ENCODE assay signal across 30 cellular contexts in genomic region chr3:134652886-134653630, GRCh38. TPM values are rescaled to one million over a fixed set of nuclear protein-coding genes. Genes with fewer than 3 reads are reported as not detected.
"Had no signal": no experiment of that assay in that cellular context is flagged by ENCODE, and none has a peak within 500 bp of the region (broad histone marks: within the 10 kb centered on the region; RNA-seq: fewer than 3 reads in every experiment).

No MANE protein-coding gene starts in this region.

- H3K9me3 ChIP-seq: esophagus squamous epithelium, heart right ventricle, left lung, neutrophil, ovary, psoas muscle, sigmoid colon, stomach, tibial artery had no signal

- H3K27ac ChIP-seq: esophagus squamous epithelium, left lung, neutrophil, psoas muscle had no signal

- H3K36me3 Mint-ChIP-seq: natural killer cell; stimulated activated effector memory CD8-positive, alpha-beta T cell treated with anti-CD3 and anti-CD28 coated beads, Interleukin-12 subunit alpha, Interleukin-12 subunit beta, amount 100 ng/mL, for 72 hours; type B pancreatic cell had no signal

- ATAC-seq: heart right ventricle; left cardiac atrium; natural killer cell; psoas muscle; right cardiac atrium; stimulated activated effector memory CD8-positive, alpha-beta T cell treated with anti-CD3 and anti-CD28 coated beads, Interleukin-12 subunit alpha, Interleukin-12 subunit beta, amount 100 ng/mL, for 72 hours had no signal

- H3K27ac Mint-ChIP-seq: natural killer cell; stimulated activated effector memory CD8-positive, alpha-beta T cell treated with anti-CD3 and anti-CD28 coated beads, Interleukin-12 subunit alpha, Interleukin-12 subunit beta, amount 100 ng/mL, for 72 hours; type B pancreatic cell had no signal

- H3K4me3 ChIP-seq: coronary artery, esophagus squamous epithelium, heart right ventricle, left lung, ovary, psoas muscle, sigmoid colon, stomach, tibial artery had no signal

- H3K9me3 Mint-ChIP-seq: natural killer cell; stimulated activated effector memory CD8-positive, alpha-beta T cell treated with anti-CD3 and anti-CD28 coated beads, Interleukin-12 subunit alpha, Interleukin-12 subunit beta, amount 100 ng/mL, for 72 hours; type B pancreatic cell had no signal

- H3K27me3 ChIP-seq: ovary, sigmoid colon, tibial artery had no signal

- H3K4me3 Mint-ChIP-seq: natural killer cell; stimulated activated effector memory CD8-positive, alpha-beta T cell treated with anti-CD3 and anti-CD28 coated beads, Interleukin-12 subunit alpha, Interleukin-12 subunit beta, amount 100 ng/mL, for 72 hours; type B pancreatic cell had no signal

- H3K36me3 ChIP-seq: esophagus squamous epithelium, heart right ventricle, left lung, neutrophil, ovary, sigmoid colon, stomach, tibial artery had no signal

- DNase-seq: dermis blood vessel endothelial cell; effector memory CD4-positive, alpha-beta T cell; esophagus squamous epithelium; foreskin melanocyte; glutamatergic neuron; heart right ventricle; hippocampal formation; left cardiac atrium; mesenchymal stem cell; midbrain; natural killer cell; ovary; posterior cingulate gyrus; psoas muscle; right cardiac atrium; sigmoid colon; stimulated activated CD4-positive, alpha-beta T cell treated with anti-CD3 and anti-CD28 coated beads, Interleukin-2, amount 100 ng/mL, for 24 hours; stimulated activated CD4-positive, alpha-beta T cell treated with anti-CD3 and anti-CD28 coated beads, Interleukin-4, amount 100 ng/mL, for 24 hours; stimulated activated naive CD4-positive, alpha-beta T cell treated with Interleukin-2 at 50 U/mL for 16 hours; tibial artery had no signal

- H3K4me1 Mint-ChIP-seq: natural killer cell had no signal

RNA-seq across cellular contexts. Expression of gene KY, which starts 2.2 kb away (rescaled TPM):
- total RNA-seq: dermis blood vessel endothelial cell, endothelial cell of umbilical vein, epithelial cell of proximal tubule, lung microvascular endothelial cell, subcutaneous adipose tissue had no signal
